Comparison of ENCODE assay signal across 1 cellular context in the genomic region with DNA sequence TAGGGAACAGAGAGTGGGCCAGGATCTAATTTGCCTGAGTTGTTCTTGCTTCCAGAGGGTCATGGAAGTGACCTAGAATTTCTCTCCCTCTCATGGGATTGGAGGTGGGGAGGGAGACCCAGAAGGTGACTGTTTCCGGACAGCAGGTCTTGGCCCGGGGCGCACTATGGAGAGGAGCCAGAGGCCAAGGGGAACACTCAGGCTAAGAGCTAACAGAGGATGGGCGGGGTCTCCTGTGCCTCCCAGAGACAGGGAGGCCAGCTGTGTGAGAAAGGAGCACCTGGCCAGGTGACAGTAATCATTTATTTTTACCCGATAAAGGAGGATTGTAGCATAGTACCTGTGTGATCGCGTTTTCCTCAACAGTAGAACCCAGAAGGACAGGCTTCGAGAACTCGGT.
TF ChIP-seq lines count a peak whose summit lies in the region.

No MANE protein-coding gene starts in this region.

TF ChIP-seq in IMR-90, 13 proteins besides CTCF, POLR2A, EP300 and RAD21:
- TF ChIP-seq RCOR1 (IDR thresholded peaks at IDR 0.05; ENCODE audit: insufficient replicate concordance, low read length) (no peak), MAFK (IDR thresholded peaks at IDR 0.05; ENCODE audit: low read depth, low read length) (no peak), CEBPB (IDR thresholded peaks at IDR 0.05; ENCODE audit: low read depth, low read length) (no peak), NFE2L2 (IDR thresholded peaks at IDR 0.05; ENCODE audit: low read depth, low read length) (no peak), MXI1 (IDR thresholded peaks at IDR 0.05; ENCODE audit: borderline replicate concordance, low read depth, low read length) (no peak)
TF ChIP-seq in IMR-90: peak in this region for 0.
